ENCODE assay signal across 8 cellular contexts in genomic region chr3:12875857-12876451, GRCh38. TPM values are rescaled to one million over a fixed set of nuclear protein-coding genes. Genes with fewer than 3 reads are reported as not detected.
DNase-seq lines count a peak whose midpoint lies in the region; ATAC-seq and TF ChIP-seq lines count a peak whose summit lies in the region.

No MANE protein-coding gene starts in this region.

- no peaks in the 10 kb centered on the region for H3K79me2 ChIP-seq in DOHH2 (ENCODE audit: control insufficient read depth, low read length)

- intact Hi-C loops in aorta (cut with DNase I) = no loop called here

- in situ Hi-C loops in brain microvascular endothelial cell (cut with HindIII; ENCODE audit: low pct_ligation_motif_present, low sequenced_read_pairs) = no loop called here

- 23 to 31% methylated on average over 38 to 47 of the region's 47 CpGs for WGBS in aorta, 2 donors

- peak; percentile 67 for ATAC-seq in HG03175 (IDR thresholded peaks at IDR 0.05; ENCODE audit: unreplicated experiment)
- peak; percentile 64 for ATAC-seq in aorta (ENCODE audit: low FRiP score)
- no peak for ATAC-seq in HG02973 (IDR thresholded peaks at IDR 0.05; ENCODE audit: unreplicated experiment)

- H3K27ac ChIP-seq in DOHH2 (ENCODE audit: low read depth, low read length) (no peak overlapping the region), brain microvascular endothelial cell (no peak overlapping the region), aorta (ENCODE audit: low read depth in 1 of 2, low read length in 2 of 2) (no peak overlapping the region)

- peaks cover under 1% of the 10 kb centered on the region; the same call in 1 of the 2 replicates for H3K27me3 ChIP-seq in DOHH2 (ENCODE audit: control insufficient read depth, low read length)
- H3K27me3 ChIP-seq in brain microvascular endothelial cell (replicated peaks) = no peaks in the 10 kb centered on the region
- H3K27me3 ChIP-seq in aorta (ENCODE audit: control insufficient read depth in 1 of 2, insufficient read depth in 2 of 2, low read length in 1 of 2) = no peaks in the 10 kb centered on the region

- no peaks in the 10 kb centered on the region for H4K20me1 ChIP-seq in DOHH2 (ENCODE audit: control insufficient read depth, insufficient read depth, low read depth, low read length)

- H3K4me3 ChIP-seq in DOHH2 (ENCODE audit: low read length) (no peak overlapping the region), brain microvascular endothelial cell (ENCODE audit: low read depth, low read length) (peak overlapping the region; percentile 39), aorta (ENCODE audit: low read length in 2 of 2) (no peak overlapping the region)

- no peaks in the 10 kb centered on the region for H3K9me2 ChIP-seq in DOHH2 (replicated peaks; ENCODE audit: control insufficient read depth, low read length)

- no peaks in the 10 kb centered on the region; the same call in 1 of the 2 replicates for H3F3A ChIP-seq in DOHH2 (ENCODE audit: control insufficient read depth, insufficient read depth)

- DNase-seq in brain microvascular endothelial cell = peak; percentile 35
- DNase-seq in left kidney (ENCODE audit: low read depth, low spot score) = peak; percentile 94
- DNase-seq in aorta = peak in 1 of 2 donors; percentile 73
- DNase-seq in middle frontal gyrus (ENCODE audit: extremely low spot score, low spot score) = no peak
- DNase-seq in LoVo (ENCODE audit: low spot score) = no peak

- H3K4me1 ChIP-seq in DOHH2 (ENCODE audit: control insufficient read depth, low read length) = no peaks in the 10 kb centered on the region
- H3K4me1 ChIP-seq in aorta (ENCODE audit: control insufficient read depth in 1 of 2, insufficient read depth in 2 of 2, low read length in 2 of 2) = no peaks in the 10 kb centered on the region

- H3K9me3 ChIP-seq in DOHH2 (ENCODE audit: control insufficient read depth, insufficient read depth, low read length) (no peaks in the 10 kb centered on the region), aorta (ENCODE audit: control insufficient read depth, low read length) (no peaks in the 10 kb centered on the region)

- TF ChIP-seq CTCF in DOHH2 (IDR thresholded peaks at IDR 0.05; ENCODE audit: low read depth, low read length, poor library complexity, severe bottlenecking) (peak; percentile 11), brain microvascular endothelial cell (IDR thresholded peaks at IDR 0.05; ENCODE audit: low read depth, low read length, missing control alignments) (peak; percentile 28)

- H3K4me2 ChIP-seq in DOHH2 (ENCODE audit: low read length) = no peak overlapping the region

- H3K36me3 ChIP-seq in DOHH2 (ENCODE audit: control insufficient read depth, low read length) = no peaks in the 10 kb centered on the region
- no peaks in the 10 kb centered on the region for H3K36me3 ChIP-seq in brain microvascular endothelial cell (replicated peaks)
- H3K36me3 ChIP-seq in aorta (ENCODE audit: control insufficient read depth in 1 of 2, insufficient read depth in 2 of 2, low read length in 1 of 2) = no peaks in the 10 kb centered on the region

RNA-seq across cellular contexts. Expression of gene RPL32, which starts 34.6 kb away (rescaled TPM):
- 1,000 to 10,000 TPM; 1,255 to 1,309 TPM for total RNA-seq in aorta
- 1,000 to 10,000 TPM; 2,819 to 3,270 TPM for polyA plus RNA-seq in aorta

Comparison
In these comparisons a context has a peak if more than half of its experiments do, and no peak if none do; other contexts are left out.
1. DNase-seq: peak in brain microvascular endothelial cell (single experiment) and left kidney (single experiment); none in middle frontal gyrus (single experiment) and LoVo (single experiment).